Comparison of ENCODE assay signal across 2 cellular contexts in the genomic region with DNA sequence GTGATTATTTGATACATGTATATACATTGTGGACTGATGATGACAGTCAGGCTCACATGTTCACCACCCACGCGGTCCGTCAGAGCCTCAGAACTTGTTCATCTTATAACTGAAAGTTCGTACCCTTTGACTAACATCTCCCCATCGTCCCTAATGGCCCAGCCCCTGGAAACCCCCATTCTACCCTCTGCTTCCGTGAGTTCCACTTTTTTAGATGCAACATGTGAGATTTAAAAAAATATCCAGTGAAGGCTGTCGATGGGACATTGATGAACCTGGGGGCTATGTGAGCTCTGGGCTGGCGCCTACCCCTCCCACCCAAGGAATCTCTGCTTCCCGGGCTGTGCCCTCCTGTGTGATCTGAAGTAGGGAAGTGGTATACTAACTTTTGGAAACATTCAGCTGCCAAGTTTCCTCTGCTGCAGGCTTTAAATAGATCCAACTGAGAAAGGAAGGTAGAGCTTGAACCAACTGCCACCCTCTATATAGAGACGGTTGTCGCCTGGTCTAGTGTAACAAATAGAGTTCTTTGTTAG.
TF ChIP-seq lines count a peak whose summit lies in the region.

No MANE protein-coding gene starts in this region.

TF ChIP-seq in HepG2, 621 proteins besides CTCF, POLR2A, EP300 and RAD21 (continued from another document):
- TF ChIP-seq, protein P1, sequence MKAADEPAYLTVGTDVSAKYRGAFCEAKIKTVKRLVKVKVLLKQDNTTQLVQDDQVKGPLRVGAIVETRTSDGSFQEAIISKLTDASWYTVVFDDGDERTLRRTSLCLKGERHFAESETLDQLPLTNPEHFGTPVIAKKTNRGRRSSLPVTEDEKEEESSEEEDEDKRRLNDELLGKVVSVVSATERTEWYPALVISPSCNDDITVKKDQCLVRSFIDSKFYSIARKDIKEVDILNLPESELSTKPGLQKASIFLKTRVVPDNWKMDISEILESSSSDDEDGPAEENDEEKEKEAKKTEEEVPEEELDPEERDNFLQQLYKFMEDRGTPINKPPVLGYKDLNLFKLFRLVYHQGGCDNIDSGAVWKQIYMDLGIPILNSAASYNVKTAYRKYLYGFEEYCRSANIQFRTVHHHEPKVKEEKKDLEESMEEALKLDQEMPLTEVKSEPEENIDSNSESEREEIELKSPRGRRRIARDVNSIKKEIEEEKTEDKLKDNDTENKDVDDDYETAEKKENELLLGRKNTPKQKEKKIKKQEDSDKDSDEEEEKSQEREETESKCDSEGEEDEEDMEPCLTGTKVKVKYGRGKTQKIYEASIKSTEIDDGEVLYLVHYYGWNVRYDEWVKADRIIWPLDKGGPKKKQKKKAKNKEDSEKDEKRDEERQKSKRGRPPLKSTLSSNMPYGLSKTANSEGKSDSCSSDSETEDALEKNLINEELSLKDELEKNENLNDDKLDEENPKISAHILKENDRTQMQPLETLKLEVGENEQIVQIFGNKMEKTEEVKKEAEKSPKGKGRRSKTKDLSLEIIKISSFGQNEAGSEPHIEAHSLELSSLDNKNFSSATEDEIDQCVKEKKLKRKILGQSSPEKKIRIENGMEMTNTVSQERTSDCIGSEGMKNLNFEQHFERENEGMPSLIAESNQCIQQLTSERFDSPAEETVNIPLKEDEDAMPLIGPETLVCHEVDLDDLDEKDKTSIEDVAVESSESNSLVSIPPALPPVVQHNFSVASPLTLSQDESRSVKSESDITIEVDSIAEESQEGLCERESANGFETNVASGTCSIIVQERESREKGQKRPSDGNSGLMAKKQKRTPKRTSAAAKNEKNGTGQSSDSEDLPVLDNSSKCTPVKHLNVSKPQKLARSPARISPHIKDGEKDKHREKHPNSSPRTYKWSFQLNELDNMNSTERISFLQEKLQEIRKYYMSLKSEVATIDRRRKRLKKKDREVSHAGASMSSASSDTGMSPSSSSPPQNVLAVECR (CRISPR knock-in tag; IDR thresholded peaks at IDR 0.05; ENCODE audit: borderline replicate concordance), result no peak
- TF ChIP-seq ZNF235 (CRISPR knock-in tag; IDR thresholded peaks at IDR 0.05; ENCODE audit: borderline replicate concordance) (no peak), ZFP36L1 (CRISPR knock-in tag; IDR thresholded peaks at IDR 0.05) (no peak), FOXK2 (IDR thresholded peaks at IDR 0.05) (no peak)
TF ChIP-seq in HepG2: peak in this region for 0.

TF ChIP-seq in GM23338, 12 proteins besides CTCF, POLR2A, EP300 and RAD21 (continued from another document):
- TF ChIP-seq, protein P2, sequence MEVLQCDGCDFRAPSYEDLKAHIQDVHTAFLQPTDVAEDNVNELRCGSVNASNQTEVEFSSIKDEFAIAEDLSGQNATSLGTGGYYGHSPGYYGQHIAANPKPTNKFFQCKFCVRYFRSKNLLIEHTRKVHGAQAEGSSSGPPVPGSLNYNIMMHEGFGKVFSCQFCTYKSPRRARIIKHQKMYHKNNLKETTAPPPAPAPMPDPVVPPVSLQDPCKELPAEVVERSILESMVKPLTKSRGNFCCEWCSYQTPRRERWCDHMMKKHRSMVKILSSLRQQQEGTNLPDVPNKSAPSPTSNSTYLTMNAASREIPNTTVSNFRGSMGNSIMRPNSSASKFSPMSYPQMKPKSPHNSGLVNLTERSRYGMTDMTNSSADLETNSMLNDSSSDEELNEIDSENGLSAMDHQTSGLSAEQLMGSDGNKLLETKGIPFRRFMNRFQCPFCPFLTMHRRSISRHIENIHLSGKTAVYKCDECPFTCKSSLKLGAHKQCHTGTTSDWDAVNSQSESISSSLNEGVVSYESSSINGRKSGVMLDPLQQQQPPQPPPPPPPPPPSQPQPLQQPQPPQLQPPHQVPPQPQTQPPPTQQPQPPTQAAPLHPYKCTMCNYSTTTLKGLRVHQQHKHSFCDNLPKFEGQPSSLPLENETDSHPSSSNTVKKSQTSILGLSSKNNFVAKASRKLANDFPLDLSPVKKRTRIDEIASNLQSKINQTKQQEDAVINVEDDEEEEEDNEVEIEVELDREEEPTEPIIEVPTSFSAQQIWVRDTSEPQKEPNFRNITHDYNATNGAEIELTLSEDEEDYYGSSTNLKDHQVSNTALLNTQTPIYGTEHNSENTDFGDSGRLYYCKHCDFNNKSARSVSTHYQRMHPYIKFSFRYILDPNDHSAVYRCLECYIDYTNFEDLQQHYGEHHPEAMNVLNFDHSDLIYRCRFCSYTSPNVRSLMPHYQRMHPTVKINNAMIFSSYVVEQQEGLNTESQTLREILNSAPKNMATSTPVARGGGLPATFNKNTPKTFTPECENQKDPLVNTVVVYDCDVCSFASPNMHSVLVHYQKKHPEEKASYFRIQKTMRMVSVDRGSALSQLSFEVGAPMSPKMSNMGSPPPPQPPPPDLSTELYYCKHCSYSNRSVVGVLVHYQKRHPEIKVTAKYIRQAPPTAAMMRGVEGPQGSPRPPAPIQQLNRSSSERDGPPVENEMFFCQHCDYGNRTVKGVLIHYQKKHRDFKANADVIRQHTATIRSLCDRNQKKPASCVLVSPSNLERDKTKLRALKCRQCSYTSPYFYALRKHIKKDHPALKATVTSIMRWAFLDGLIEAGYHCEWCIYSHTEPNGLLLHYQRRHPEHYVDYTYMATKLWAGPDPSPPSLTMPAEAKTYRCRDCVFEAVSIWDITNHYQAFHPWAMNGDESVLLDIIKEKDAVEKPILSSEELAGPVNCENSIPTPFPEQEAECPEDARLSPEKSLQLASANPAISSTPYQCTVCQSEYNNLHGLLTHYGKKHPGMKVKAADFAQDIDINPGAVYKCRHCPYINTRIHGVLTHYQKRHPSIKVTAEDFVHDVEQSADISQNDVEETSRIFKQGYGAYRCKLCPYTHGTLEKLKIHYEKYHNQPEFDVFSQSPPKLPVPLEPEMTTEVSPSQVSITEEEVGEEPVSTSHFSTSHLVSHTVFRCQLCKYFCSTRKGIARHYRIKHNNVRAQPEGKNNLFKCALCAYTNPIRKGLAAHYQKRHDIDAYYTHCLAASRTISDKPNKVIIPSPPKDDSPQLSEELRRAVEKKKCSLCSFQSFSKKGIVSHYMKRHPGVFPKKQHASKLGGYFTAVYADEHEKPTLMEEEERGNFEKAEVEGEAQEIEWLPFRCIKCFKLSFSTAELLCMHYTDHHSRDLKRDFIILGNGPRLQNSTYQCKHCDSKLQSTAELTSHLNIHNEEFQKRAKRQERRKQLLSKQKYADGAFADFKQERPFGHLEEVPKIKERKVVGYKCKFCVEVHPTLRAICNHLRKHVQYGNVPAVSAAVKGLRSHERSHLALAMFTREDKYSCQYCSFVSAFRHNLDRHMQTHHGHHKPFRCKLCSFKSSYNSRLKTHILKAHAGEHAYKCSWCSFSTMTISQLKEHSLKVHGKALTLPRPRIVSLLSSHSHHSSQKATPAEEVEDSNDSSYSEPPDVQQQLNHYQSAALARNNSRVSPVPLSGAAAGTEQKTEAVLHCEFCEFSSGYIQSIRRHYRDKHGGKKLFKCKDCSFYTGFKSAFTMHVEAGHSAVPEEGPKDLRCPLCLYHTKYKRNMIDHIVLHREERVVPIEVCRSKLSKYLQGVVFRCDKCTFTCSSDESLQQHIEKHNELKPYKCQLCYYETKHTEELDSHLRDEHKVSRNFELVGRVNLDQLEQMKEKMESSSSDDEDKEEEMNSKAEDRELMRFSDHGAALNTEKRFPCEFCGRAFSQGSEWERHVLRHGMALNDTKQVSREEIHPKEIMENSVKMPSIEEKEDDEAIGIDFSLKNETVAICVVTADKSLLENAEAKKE (CRISPR knock-in tag; IDR thresholded peaks at IDR 0.05), result no peak
- TF ChIP-seq, protein P3, sequence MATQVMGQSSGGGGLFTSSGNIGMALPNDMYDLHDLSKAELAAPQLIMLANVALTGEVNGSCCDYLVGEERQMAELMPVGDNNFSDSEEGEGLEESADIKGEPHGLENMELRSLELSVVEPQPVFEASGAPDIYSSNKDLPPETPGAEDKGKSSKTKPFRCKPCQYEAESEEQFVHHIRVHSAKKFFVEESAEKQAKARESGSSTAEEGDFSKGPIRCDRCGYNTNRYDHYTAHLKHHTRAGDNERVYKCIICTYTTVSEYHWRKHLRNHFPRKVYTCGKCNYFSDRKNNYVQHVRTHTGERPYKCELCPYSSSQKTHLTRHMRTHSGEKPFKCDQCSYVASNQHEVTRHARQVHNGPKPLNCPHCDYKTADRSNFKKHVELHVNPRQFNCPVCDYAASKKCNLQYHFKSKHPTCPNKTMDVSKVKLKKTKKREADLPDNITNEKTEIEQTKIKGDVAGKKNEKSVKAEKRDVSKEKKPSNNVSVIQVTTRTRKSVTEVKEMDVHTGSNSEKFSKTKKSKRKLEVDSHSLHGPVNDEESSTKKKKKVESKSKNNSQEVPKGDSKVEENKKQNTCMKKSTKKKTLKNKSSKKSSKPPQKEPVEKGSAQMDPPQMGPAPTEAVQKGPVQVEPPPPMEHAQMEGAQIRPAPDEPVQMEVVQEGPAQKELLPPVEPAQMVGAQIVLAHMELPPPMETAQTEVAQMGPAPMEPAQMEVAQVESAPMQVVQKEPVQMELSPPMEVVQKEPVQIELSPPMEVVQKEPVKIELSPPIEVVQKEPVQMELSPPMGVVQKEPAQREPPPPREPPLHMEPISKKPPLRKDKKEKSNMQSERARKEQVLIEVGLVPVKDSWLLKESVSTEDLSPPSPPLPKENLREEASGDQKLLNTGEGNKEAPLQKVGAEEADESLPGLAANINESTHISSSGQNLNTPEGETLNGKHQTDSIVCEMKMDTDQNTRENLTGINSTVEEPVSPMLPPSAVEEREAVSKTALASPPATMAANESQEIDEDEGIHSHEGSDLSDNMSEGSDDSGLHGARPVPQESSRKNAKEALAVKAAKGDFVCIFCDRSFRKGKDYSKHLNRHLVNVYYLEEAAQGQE (IDR thresholded peaks at IDR 0.05; ENCODE audit: unreplicated experiment), result no peak
- TF ChIP-seq POLR2AphosphoS5 (IDR thresholded peaks at IDR 0.05; ENCODE audit: low read depth) (no peak), STAT1 (IDR thresholded peaks at IDR 0.05; ENCODE audit: unreplicated experiment) (no peak)
